ENCODE assay signal across 1 cellular context in genomic region chr1:44783697-44784093, GRCh38.
TF ChIP-seq lines count a peak whose summit lies in the region.

No MANE protein-coding gene starts in this region.

TF ChIP-seq in H1, 55 proteins besides CTCF, POLR2A, EP300 and RAD21:
- TF ChIP-seq HDAC2 (IDR thresholded peaks at IDR 0.05; ENCODE audit: borderline replicate concordance in 1 of 2, low read depth in 2 of 2, low read length in 2 of 2) (no peak), BRCA1 (IDR thresholded peaks at IDR 0.05; ENCODE audit: low read depth, low read length) (no peak), E2F6 (IDR thresholded peaks at IDR 0.05) (no peak), CHD7 (IDR thresholded peaks at IDR 0.05; ENCODE audit: insufficient replicate concordance, low read length) (no peak), CTBP2 (IDR thresholded peaks at IDR 0.05; ENCODE audit: borderline replicate concordance, insufficient read depth, insufficient read length, low read length) (no peak), CBX8 (IDR thresholded peaks at IDR 0.05; ENCODE audit: borderline replicate concordance, low read depth, low read length) (no peak), TBP (IDR thresholded peaks at IDR 0.05; ENCODE audit: low read depth, low read length) (no peak), CEBPB (IDR thresholded peaks at IDR 0.05; ENCODE audit: low read depth, low read length) (no peak), SRF (IDR thresholded peaks at IDR 0.05; ENCODE audit: low read depth, low read length) (no peak), SAP30 (IDR thresholded peaks at IDR 0.05; ENCODE audit: insufficient read depth, insufficient replicate concordance, low read length) (no peak), GABPA (IDR thresholded peaks at IDR 0.05; ENCODE audit: borderline replicate concordance, insufficient read depth, low read length) (no peak), GTF2F1 (IDR thresholded peaks at IDR 0.05; ENCODE audit: borderline replicate concordance, low read depth, low read length) (no peak), ASH2L (IDR thresholded peaks at IDR 0.05; ENCODE audit: low read length) (no peak), TCF12 (IDR thresholded peaks at IDR 0.05; ENCODE audit: low read depth, low read length) (no peak), SP1 (IDR thresholded peaks at IDR 0.05; ENCODE audit: low read depth, low read length) (no peak), KDM5A (IDR thresholded peaks at IDR 0.05; ENCODE audit: low read length) (no peak), PHF8 (conservative IDR thresholded peaks at IDR 0.05; ENCODE audit: low read depth, low read length) (no peak), RNF2 (IDR thresholded peaks at IDR 0.05; ENCODE audit: borderline replicate concordance, low read depth, low read length, missing control alignments, poor library complexity, severe bottlenecking) (no peak), KDM1A (IDR thresholded peaks at IDR 0.05; ENCODE audit: borderline replicate concordance, low read length) (no peak)
